ENCODE assay signal across 7 cellular contexts in the genomic region with DNA sequence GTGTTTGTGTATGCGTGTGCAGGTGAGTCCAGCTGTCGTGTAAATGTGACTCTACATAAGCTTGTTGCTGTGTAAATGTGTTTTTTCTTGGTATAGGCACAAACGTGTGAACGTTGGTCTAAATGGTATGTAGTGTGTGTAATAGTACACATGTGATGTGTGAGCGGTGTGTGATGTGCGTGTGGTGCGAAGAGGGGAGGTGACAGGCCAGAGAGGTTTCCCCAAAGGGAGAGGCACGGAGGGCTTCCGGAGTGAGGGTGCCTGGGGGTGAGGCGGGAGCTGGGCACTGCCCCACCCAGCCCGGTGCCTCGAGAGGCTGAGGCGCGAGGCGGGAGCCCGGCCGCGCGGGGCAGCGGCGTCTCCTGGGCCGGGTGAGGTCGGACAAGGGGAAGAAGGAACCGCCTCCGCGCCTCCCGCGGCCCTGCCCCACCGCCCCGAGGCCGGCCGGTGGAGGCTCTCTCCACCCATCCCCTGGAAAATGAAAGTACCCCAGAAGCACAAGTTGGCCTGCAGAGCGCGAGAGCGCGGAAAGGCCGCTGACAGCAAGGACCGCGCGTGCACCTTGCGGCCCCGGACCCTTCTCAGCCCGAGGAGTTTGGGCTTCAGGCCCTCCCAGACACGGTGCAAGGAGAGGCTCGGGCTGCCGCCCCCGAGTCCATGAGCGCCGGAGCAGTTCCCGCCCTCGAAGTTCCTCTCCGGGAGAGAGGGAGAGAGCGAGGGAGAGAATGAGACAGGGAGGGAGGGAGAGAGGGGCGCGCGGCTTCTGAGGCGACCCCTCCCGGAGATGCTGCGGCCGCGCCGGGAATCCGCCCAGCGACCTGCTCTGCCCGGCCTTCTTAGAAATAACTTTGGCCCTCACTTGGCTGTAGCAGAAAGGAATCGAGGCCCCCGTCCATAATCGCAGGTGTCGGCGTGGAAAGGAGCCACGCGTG. TPM values are rescaled to one million over a fixed set of nuclear protein-coding genes. Genes with fewer than 3 reads are reported as not detected.
DNase-seq lines count a peak whose midpoint lies in the region; ATAC-seq and TF ChIP-seq lines count a peak whose summit lies in the region.

No MANE protein-coding gene starts in this region.

- H3K27ac Mint-ChIP-seq in activated T-cell treated with anti-CD3 and anti-CD28 coated beads, Interleukin-2, amount 50 U/mL, for 72 hours: no peak overlapping the region

- peaks cover 0 to 6% of the 10 kb centered on the region in 2 donors for H3K36me3 Mint-ChIP-seq in activated T-cell treated with anti-CD3 and anti-CD28 coated beads, Interleukin-2, amount 50 U/mL, for 72 hours (ENCODE audit: insufficient read depth in 2 of 2)

- no peak for TF ChIP-seq CTCF in GM12875 (IDR thresholded peaks at IDR 0.05; ENCODE audit: borderline replicate concordance, insufficient read depth, low read depth, low read length)

- H3K4me3 ChIP-seq in GM12875 (ENCODE audit: low read depth, low read length): peak overlapping the region; percentile 46

- peak; percentile 62 for DNase-seq in HuH-7 (ENCODE audit: low spot score)
- peak; percentile 36 to 38 for DNase-seq in activated T-cell treated with anti-CD3 and anti-CD28 coated beads, Interleukin-2, amount 50 U/mL, for 72 hours
- peak; percentile 87 for DNase-seq in cardiac septum (ENCODE audit: low spot score)
- peak; percentile 82 for DNase-seq in posterior vena cava (ENCODE audit: low spot score)

- ATAC-seq in activated T-cell treated with anti-CD3 and anti-CD28 coated beads, Interleukin-2, amount 50 U/mL, for 72 hours (replicated peaks in 1 of 2): peak; percentile 45 to 57
- ATAC-seq in HG03342 (IDR thresholded peaks at IDR 0.05; ENCODE audit: unreplicated experiment) (no peak), GM18517 (IDR thresholded peaks at IDR 0.05; ENCODE audit: unreplicated experiment) (no peak)

- peaks cover 60% of the 10 kb centered on the region for H3K4me1 Mint-ChIP-seq in activated T-cell treated with anti-CD3 and anti-CD28 coated beads, Interleukin-2, amount 50 U/mL, for 72 hours (ENCODE audit: low read depth)

- no peaks in the 10 kb centered on the region for H3K9me3 Mint-ChIP-seq in activated T-cell treated with anti-CD3 and anti-CD28 coated beads, Interleukin-2, amount 50 U/mL, for 72 hours

- intact Hi-C loops in cardiac septum (cut with DNase I) (loop anchor here (5.0 to 10.0 kb wide), 3 partner anchors 50 to 377 kb away; partner anchors contain the start of gene NR2E1), posterior vena cava (cut with DNase I) (loop anchor here in 1 of 2 donors (10.0 kb wide), 1 partner anchor 377 kb away; no protein-coding TSS in a partner anchor)

- H3K4me3 Mint-ChIP-seq in activated T-cell treated with anti-CD3 and anti-CD28 coated beads, Interleukin-2, amount 50 U/mL, for 72 hours: peak overlapping the region; percentile 82 to 89

- peaks cover 89% of the 10 kb centered on the region for H3K27me3 Mint-ChIP-seq in activated T-cell treated with anti-CD3 and anti-CD28 coated beads, Interleukin-2, amount 50 U/mL, for 72 hours (ENCODE audit: low read depth)

RNA-seq across cellular contexts. Expression of gene OSTM1, which starts 43.2 kb away (rescaled TPM):
- 10 to 100 TPM; 13.0 to 19.6 TPM for total RNA-seq in activated T-cell treated with anti-CD3 and anti-CD28 coated beads, Interleukin-2, amount 50 U/mL, for 72 hours
- total RNA-seq in cardiac septum: 53.4 TPM
- total RNA-seq in posterior vena cava: 100 to 1,000 TPM in 1 of 2 donors, 10 to 100 TPM in 1; 70.7 to 102 TPM

RNA-seq across cellular contexts. Expression of gene NR2E1, which starts 48.1 kb away (rescaled TPM):
- not detected for total RNA-seq in activated T-cell treated with anti-CD3 and anti-CD28 coated beads, Interleukin-2, amount 50 U/mL, for 72 hours
- total RNA-seq in cardiac septum (0.08 TPM), posterior vena cava (not detected)

Comparison
In these comparisons a context has a peak if more than half of its experiments do, and no peak if none do; other contexts are left out.
1. DNase-seq: peak in every context shown above with its lines; median percentile 87 in cardiac septum; 82 in posterior vena cava; 62 in HuH-7; 37 in activated T-cell treated with anti-CD3 and anti-CD28 coated beads, Interleukin-2, amount 50 U/mL, for 72 hours.
2. ATAC-seq: peak in activated T-cell treated with anti-CD3 and anti-CD28 coated beads, Interleukin-2, amount 50 U/mL, for 72 hours (2 of 2); none in HG03342 (single experiment) and GM18517 (single experiment).